ENCODE assay signal across 18 cellular contexts in genomic region chr3:184685055-184685454, GRCh38. TPM values are rescaled to one million over a fixed set of nuclear protein-coding genes. Genes with fewer than 3 reads are reported as not detected.
DNase-seq lines count a peak whose midpoint lies in the region; ATAC-seq and TF ChIP-seq lines count a peak whose summit lies in the region.
"Had no signal": no experiment of that assay in that cellular context is flagged by ENCODE, and none has a peak within 500 bp of the region (broad histone marks: within the 10 kb centered on the region; RNA-seq: fewer than 3 reads in every experiment).

No MANE protein-coding gene starts in this region.

- no peak for TF ChIP-seq POLR2A in prostate gland (IDR thresholded peaks at IDR 0.05)

- no peak overlapping the region for H2BK120ac ChIP-seq in mesendoderm (ENCODE audit: low read depth, low read length)
- no peak overlapping the region for H2BK120ac ChIP-seq in neuronal stem cell (ENCODE audit: low read depth, low read length)

- peak overlapping the region; percentile 62 for H3K56ac ChIP-seq in mesendoderm (ENCODE audit: low read length)

- H3K18ac ChIP-seq in mesendoderm (ENCODE audit: low read length) = peak overlapping the region; percentile 56
- H3K18ac ChIP-seq in neuronal stem cell (ENCODE audit: low read length) = peak overlapping the region; percentile 66

- no peaks in the 10 kb centered on the region for H3K79me2 ChIP-seq in mesendoderm (ENCODE audit: control insufficient read depth, insufficient read depth, low read length)

- H2BK12ac ChIP-seq in neuronal stem cell (ENCODE audit: low read length) = no peak overlapping the region

- H3K4me1 ChIP-seq in NT2/D1 (ENCODE audit: insufficient read depth, insufficient read length) (peaks cover 27% of the 10 kb centered on the region), mesendoderm (ENCODE audit: control insufficient read depth, low read depth, low read length) (peaks cover 6% of the 10 kb centered on the region), neuronal stem cell (ENCODE audit: control insufficient read depth in 2 of 2, insufficient read depth in 1 of 2, low read depth in 1 of 2, low read length in 2 of 2) (peaks cover 9 to 14% of the 10 kb centered on the region in 2 donors), prostate gland (replicated peaks) (no peaks in the 10 kb centered on the region), left lung (peaks cover 8 to 11% of the 10 kb centered on the region in 2 donors)
- H3K4me1 ChIP-seq: Caco-2 had no signal

- peak overlapping the region; percentile 68 for H2AFZ ChIP-seq in neuronal stem cell (ENCODE audit: low read length)

- H3K14ac ChIP-seq in neuronal stem cell (ENCODE audit: low read length) = no peak overlapping the region

- no peak overlapping the region for H3K27ac ChIP-seq in mesendoderm (ENCODE audit: low read depth, low read length)
- H3K27ac ChIP-seq in neuronal stem cell (replicated peaks; ENCODE audit: low read length) = no peak overlapping the region
- H3K27ac ChIP-seq in prostate gland = no peak overlapping the region
- no peak overlapping the region for H3K27ac ChIP-seq in left lung
- H3K27ac ChIP-seq: RWPE1 had no signal

- DNase-seq in H7 (peak; percentile 22), NT2/D1 (ENCODE audit: low read depth, low spot score) (no peak), mesendoderm (no peak), neuronal stem cell (ENCODE audit: low spot score) (no peak), prostate gland (ENCODE audit: low spot score) (no peak), left lung (no peak), DMS114 treated with DMSO at 0.1 percent for 48 hours (lab: John Stamatoyannopoulos, UW; ENCODE audit: unreplicated experiment) (no peak)
- DNase-seq: Caco-2; CD4-positive, CD25-positive, alpha-beta regulatory T cell; DMS53; NCI-H1417 treated with DMSO at 0.1 percent for 48 hours; NCI-H2171; NCI-H748 treated with DMSO at 0.1 percent for 48 hours; PC-3; SW 1271 had no signal

- no peak for ATAC-seq in HG03159 (IDR thresholded peaks at IDR 0.05; ENCODE audit: unreplicated experiment)
- no peak for ATAC-seq in left lung
- ATAC-seq: PC-3 had no signal

- H3K4me3 ChIP-seq in H7 (ENCODE audit: insufficient read depth, low read depth, low read length) (no peak overlapping the region), NT2/D1 (ENCODE audit: insufficient read length, low read depth) (no peak overlapping the region), mesendoderm (ENCODE audit: low read length) (no peak overlapping the region), neuronal stem cell (ENCODE audit: low read length in 2 of 2) (no peak overlapping the region), prostate gland (no peak overlapping the region), left lung (no peak overlapping the region)
- H3K4me3 ChIP-seq: SJCRH30 had no signal

- H4K8ac ChIP-seq in mesendoderm (ENCODE audit: low read depth, low read length) = no peak overlapping the region
- H4K8ac ChIP-seq in neuronal stem cell (ENCODE audit: low read depth, low read length) = no peak overlapping the region

- H2BK5ac ChIP-seq in mesendoderm (ENCODE audit: low read length) (no peak overlapping the region), neuronal stem cell (ENCODE audit: low read length) (no peak overlapping the region)

- H3K4me2 ChIP-seq in mesendoderm (ENCODE audit: low read length) = no peak overlapping the region
- H3K4me2 ChIP-seq in neuronal stem cell (ENCODE audit: insufficient read depth, low read length, poor library complexity, severe bottlenecking) = no peak overlapping the region

- TF ChIP-seq CTCF in prostate gland (IDR thresholded peaks at IDR 0.05) = no peak
- no peak for TF ChIP-seq CTCF in left lung (IDR thresholded peaks at IDR 0.05)

- H3K4ac ChIP-seq in mesendoderm (ENCODE audit: low read depth, low read length) (no peak overlapping the region), neuronal stem cell (ENCODE audit: low read length) (no peak overlapping the region)

- H3K36me3 ChIP-seq in H7 (replicated peaks; ENCODE audit: control insufficient read depth, insufficient read depth, low read length) (no peaks in the 10 kb centered on the region), NT2/D1 (ENCODE audit: insufficient read depth, insufficient read length, low read length) (no peaks in the 10 kb centered on the region), mesendoderm (ENCODE audit: control insufficient read depth, insufficient read depth, low read length) (no peaks in the 10 kb centered on the region), neuronal stem cell (replicated peaks in 1 of 2; ENCODE audit: control insufficient read depth in 2 of 2, insufficient read depth in 2 of 2, low read length in 2 of 2) (no peaks in the 10 kb centered on the region), prostate gland (no peaks in the 10 kb centered on the region), left lung (no peaks in the 10 kb centered on the region)
- H3K36me3 ChIP-seq: SJCRH30 had no signal

- no peak overlapping the region for H4K5ac ChIP-seq in mesendoderm (ENCODE audit: low read length)

- WGBS in mesendoderm (ENCODE audit: extremely low coverage, insufficient coverage, low lambda C conversion rate) = no CpG with 5 or more reads among the region's 4 CpGs
- WGBS in neuronal stem cell (ENCODE audit: extremely low coverage in 2 of 2, insufficient read length in 2 of 2, insufficient replicate concordance in 1 of 2), 2 donors = no CpG with 5 or more reads among the region's 4 CpGs
- WGBS in prostate gland = 66% methylated on average over 4 of the region's 4 CpGs

- H2AK5ac ChIP-seq in mesendoderm (ENCODE audit: low read length) = peak overlapping the region; percentile 19
- peak overlapping the region; percentile 20 for H2AK5ac ChIP-seq in neuronal stem cell (ENCODE audit: low read depth, low read length)

- H3K27me3 ChIP-seq in H7 (ENCODE audit: control insufficient read depth, insufficient read depth, low read length) = no peaks in the 10 kb centered on the region
- no peaks in the 10 kb centered on the region for H3K27me3 ChIP-seq in NT2/D1 (ENCODE audit: insufficient read depth, insufficient read length)
- no peaks in the 10 kb centered on the region for H3K27me3 ChIP-seq in mesendoderm (ENCODE audit: insufficient read depth, low read length, poor library complexity)
- no peaks in the 10 kb centered on the region for H3K27me3 ChIP-seq in neuronal stem cell (ENCODE audit: control insufficient read depth in 3 of 3, insufficient read depth in 3 of 3, low read depth in 1 of 3, low read length in 3 of 3)
- no peaks in the 10 kb centered on the region for H3K27me3 ChIP-seq in prostate gland (replicated peaks; ENCODE audit: insufficient read depth)
- H3K27me3 ChIP-seq in left lung = no peaks in the 10 kb centered on the region
- H3K27me3 ChIP-seq: SJCRH30 had no signal

- no peaks in the 10 kb centered on the region for H3K79me1 ChIP-seq in mesendoderm (ENCODE audit: low read length)
- H3K79me1 ChIP-seq in neuronal stem cell (ENCODE audit: low read depth, low read length) = no peaks in the 10 kb centered on the region

- intact Hi-C loops in prostate gland (cut with DNase I) = no loop called here
- intact Hi-C loops in left lung (cut with DNase I) = no loop called here

- H3K23ac ChIP-seq in mesendoderm (ENCODE audit: low read length) (peak overlapping the region; percentile 52), neuronal stem cell (ENCODE audit: low read depth, low read length, poor library complexity) (no peak overlapping the region)

- H3K9ac ChIP-seq in NT2/D1 (ENCODE audit: insufficient read length, low read depth) (peak overlapping the region; percentile 6), mesendoderm (ENCODE audit: low read length) (no peak overlapping the region), neuronal stem cell (ENCODE audit: low read depth, low read length, poor library complexity) (no peak overlapping the region)

- H4K91ac ChIP-seq in neuronal stem cell (ENCODE audit: low read depth, low read length, poor library complexity) = no peak overlapping the region

- H2BK15ac ChIP-seq in mesendoderm (replicated peaks; ENCODE audit: low read depth) = no peak overlapping the region
- H2BK15ac ChIP-seq in neuronal stem cell (ENCODE audit: low read length) = peak overlapping the region; percentile 72

- H3K9me3 ChIP-seq in NT2/D1 (ENCODE audit: insufficient read depth, low read length) = peaks cover 9% of the 10 kb centered on the region; the same call in 1 of the 2 replicates
- H3K9me3 ChIP-seq in neuronal stem cell (replicated peaks in 1 of 2; ENCODE audit: control insufficient read depth in 2 of 2, insufficient read depth in 1 of 2, low read depth in 1 of 2, low read length in 2 of 2) = peaks cover 0 to 2% of the 10 kb centered on the region in 2 donors
- no peaks in the 10 kb centered on the region for H3K9me3 ChIP-seq in prostate gland
- no peaks in the 10 kb centered on the region for H3K9me3 ChIP-seq in left lung
- H3K9me3 ChIP-seq: Caco-2, SJCRH30 had no signal

RNA-seq across cellular contexts. Expression of gene MAGEF1, which starts 26.8 kb away (rescaled TPM):
- 59.8 and 61.0 TPM in 2 replicates for total RNA-seq in H7 (2014; rRNA removed; shearing (Covaris generic))
- polyA plus RNA-seq in mesendoderm (2013, experiment 1 of 2) = 39.9 TPM
- polyA plus RNA-seq in mesendoderm (2013, experiment 2 of 2) = 40.8 TPM
- polyA plus RNA-seq in neuronal stem cell (2013, experiment 1 of 2) = 67.9 TPM
- polyA plus RNA-seq in neuronal stem cell (2013, experiment 2 of 2) = 67.5 TPM
- 10 to 100 TPM; 50.2 to 71.6 TPM for total RNA-seq in prostate gland
- 10 to 100 TPM; 27.8 to 34.8 TPM for total RNA-seq in left lung
